In genomic region chr18:63317982-63318881, GRCh38 we compare ENCODE assay signal across 8 cellular contexts. TPM values are rescaled to one million over a fixed set of nuclear protein-coding genes. Genes with fewer than 3 reads are reported as not detected.
DNase-seq lines count a peak whose midpoint lies in the region; ATAC-seq lines count a peak whose summit lies in the region.

No MANE protein-coding gene starts in this region.

- DNase-seq in AG08396 (ENCODE audit: low spot score): peak; percentile 21
- peak; percentile 76 to 82 for DNase-seq in NOMO-1 (lab: John Stamatoyannopoulos, UW; ENCODE audit: unreplicated experiment in 2 of 2)
- DNase-seq in activated T-cell treated with anti-CD3 and anti-CD28 coated beads, Interleukin-2, amount 50 U/mL, for 24 hours: peak; percentile 87
- DNase-seq in fibroblast of peridontal ligament (ENCODE audit: extremely low read depth): peak; percentile 11
- DNase-seq in neuronal stem cell (ENCODE audit: low spot score): no peak
- peak; percentile 65 for DNase-seq in superior temporal gyrus (ENCODE audit: extremely low spot score)

- peak; percentile 31 for ATAC-seq in GM18861 (IDR thresholded peaks at IDR 0.05; ENCODE audit: unreplicated experiment)
- peak; percentile 47 for ATAC-seq in HG03097 (IDR thresholded peaks at IDR 0.05; ENCODE audit: low FRiP score, unreplicated experiment)

- H2BK120ac ChIP-seq in neuronal stem cell (ENCODE audit: low read depth, low read length): no peak overlapping the region

- peak overlapping the region; percentile 88 for H3K4me2 ChIP-seq in neuronal stem cell (ENCODE audit: insufficient read depth, low read length, poor library complexity, severe bottlenecking)

- H2BK5ac ChIP-seq in neuronal stem cell (ENCODE audit: low read length): no peak overlapping the region

- peaks cover 62% of the 10 kb centered on the region for H3K36me3 Mint-ChIP-seq in activated T-cell treated with anti-CD3 and anti-CD28 coated beads, Interleukin-2, amount 50 U/mL, for 24 hours (ENCODE audit: low read depth)

- H3K4me1 Mint-ChIP-seq in activated T-cell treated with anti-CD3 and anti-CD28 coated beads, Interleukin-2, amount 50 U/mL, for 24 hours (ENCODE audit: low read depth): peaks cover 56% of the 10 kb centered on the region

- no peaks in the 10 kb centered on the region for H3K79me1 ChIP-seq in neuronal stem cell (ENCODE audit: low read depth, low read length)

- no peak overlapping the region for H4K91ac ChIP-seq in neuronal stem cell (ENCODE audit: low read depth, low read length, poor library complexity)

- H3K14ac ChIP-seq in neuronal stem cell (ENCODE audit: low read length): no peak overlapping the region

- H3K4me3 Mint-ChIP-seq in activated T-cell treated with anti-CD3 and anti-CD28 coated beads, Interleukin-2, amount 50 U/mL, for 24 hours: peak overlapping the region; percentile 98

- H2BK12ac ChIP-seq in neuronal stem cell (ENCODE audit: low read length): no peak overlapping the region

- WGBS in neuronal stem cell (ENCODE audit: extremely low coverage in 2 of 2, insufficient read length in 2 of 2, insufficient replicate concordance in 1 of 2), 2 donors: no CpG with 5 or more reads among the region's 65 CpGs

- H2BK15ac ChIP-seq in neuronal stem cell (ENCODE audit: low read length): no peak overlapping the region

- H3K23ac ChIP-seq in neuronal stem cell (ENCODE audit: low read depth, low read length, poor library complexity): peak overlapping the region; percentile 48

- H3K27ac ChIP-seq in neuronal stem cell (replicated peaks; ENCODE audit: low read length): no peak overlapping the region

- peak overlapping the region; percentile 89 for H3K18ac ChIP-seq in neuronal stem cell (ENCODE audit: low read length)

- H3K27me3 Mint-ChIP-seq in activated T-cell treated with anti-CD3 and anti-CD28 coated beads, Interleukin-2, amount 50 U/mL, for 24 hours: no peaks in the 10 kb centered on the region

- H2AFZ ChIP-seq in neuronal stem cell (ENCODE audit: low read length): peak overlapping the region; percentile 81

- peak overlapping the region; percentile 85 for H3K9ac ChIP-seq in neuronal stem cell (ENCODE audit: low read depth, low read length, poor library complexity)

- no peaks in the 10 kb centered on the region for H3K9me3 Mint-ChIP-seq in activated T-cell treated with anti-CD3 and anti-CD28 coated beads, Interleukin-2, amount 50 U/mL, for 24 hours

- peak overlapping the region; percentile 84 to 87 for H3K4me3 ChIP-seq in neuronal stem cell (ENCODE audit: low read length in 2 of 2)

- peak overlapping the region; percentile 98 for H3K27ac Mint-ChIP-seq in activated T-cell treated with anti-CD3 and anti-CD28 coated beads, Interleukin-2, amount 50 U/mL, for 24 hours

- H3K4ac ChIP-seq in neuronal stem cell (ENCODE audit: low read length): no peak overlapping the region

- H2AK5ac ChIP-seq in neuronal stem cell (ENCODE audit: low read depth, low read length): peak overlapping the region; percentile 29

- no peaks in the 10 kb centered on the region for H3K36me3 ChIP-seq in neuronal stem cell (replicated peaks in 1 of 2; ENCODE audit: control insufficient read depth in 2 of 2, insufficient read depth in 2 of 2, low read length in 2 of 2)

- H3K4me1 ChIP-seq in neuronal stem cell (ENCODE audit: control insufficient read depth in 2 of 2, insufficient read depth in 1 of 2, low read depth in 1 of 2, low read length in 2 of 2): peaks cover 12 to 18% of the 10 kb centered on the region in 2 donors

- no peak overlapping the region for H4K8ac ChIP-seq in neuronal stem cell (ENCODE audit: low read depth, low read length)

- H3K9me3 ChIP-seq in neuronal stem cell (replicated peaks in 1 of 2; ENCODE audit: control insufficient read depth in 2 of 2, insufficient read depth in 1 of 2, low read depth in 1 of 2, low read length in 2 of 2): no peaks in the 10 kb centered on the region

- H3K27me3 ChIP-seq in neuronal stem cell (ENCODE audit: control insufficient read depth in 3 of 3, insufficient read depth in 3 of 3, low read depth in 1 of 3, low read length in 3 of 3): no peaks in the 10 kb centered on the region

RNA-seq across cellular contexts. Expression of gene BCL2, which starts 1.3 kb away (rescaled TPM):
- polyA plus RNA-seq in neuronal stem cell (2013, experiment 1 of 2): 10.8 TPM
- polyA plus RNA-seq in neuronal stem cell (2013, experiment 2 of 2): 10.2 TPM

RNA-seq across cellular contexts. Expression of gene KDSR, which starts 48.8 kb away (rescaled TPM):
- 14.8 TPM for polyA plus RNA-seq in neuronal stem cell (2013, experiment 1 of 2)
- 15.2 TPM for polyA plus RNA-seq in neuronal stem cell (2013, experiment 2 of 2)
